1 cellular context compared by ENCODE assay signal in the genomic region with DNA sequence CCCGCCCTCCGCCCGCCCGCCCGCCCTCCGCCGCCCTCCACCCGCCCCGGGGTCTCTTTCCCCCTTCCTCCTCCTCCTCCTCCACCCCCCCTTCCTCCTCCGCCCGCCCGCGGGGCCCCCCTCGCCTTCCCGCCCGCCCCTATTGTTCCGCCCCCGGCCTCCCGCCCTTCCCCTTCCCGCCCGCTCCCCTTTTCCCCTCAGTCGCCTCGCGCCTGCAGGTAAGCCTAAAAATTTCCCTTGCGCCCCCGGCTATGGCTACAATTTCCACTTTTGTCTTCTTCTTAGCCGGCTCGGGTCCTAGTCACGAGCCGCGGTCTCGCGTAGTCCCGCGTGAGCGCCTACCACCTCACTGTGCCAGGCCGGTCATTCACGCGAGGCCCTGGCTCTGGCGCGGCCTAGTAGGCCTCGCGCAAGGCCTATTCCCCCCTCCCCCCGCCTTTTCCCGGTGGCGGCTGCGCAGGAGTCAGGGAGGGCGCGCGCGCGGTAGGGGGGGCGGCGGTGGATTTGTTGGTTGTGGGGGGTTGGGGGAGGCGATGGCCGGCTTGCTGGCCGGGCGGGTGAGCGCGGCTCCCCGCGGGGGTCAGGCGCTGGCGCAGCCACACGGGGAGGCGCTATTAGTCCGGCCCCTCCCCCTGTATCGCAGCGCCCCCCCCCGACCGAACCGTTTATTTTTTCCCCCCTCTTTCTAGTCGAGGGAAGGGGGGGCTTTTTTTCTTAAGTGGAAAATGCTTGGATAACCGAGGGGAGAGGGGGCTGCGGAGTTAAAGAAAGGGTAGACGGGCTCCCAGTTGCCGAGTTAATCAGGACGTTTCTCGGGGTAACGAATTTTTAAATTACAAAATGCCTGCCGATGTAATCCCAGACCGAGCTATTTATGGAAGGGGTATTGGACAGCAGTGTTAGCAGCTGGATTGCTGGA.
TF ChIP-seq lines count a peak whose summit lies in the region.

No MANE protein-coding gene starts in this region.

TF ChIP-seq in WTC11, 78 proteins besides CTCF, POLR2A, EP300 and RAD21 (continued from another document):
- TF ChIP-seq, protein P1, sequence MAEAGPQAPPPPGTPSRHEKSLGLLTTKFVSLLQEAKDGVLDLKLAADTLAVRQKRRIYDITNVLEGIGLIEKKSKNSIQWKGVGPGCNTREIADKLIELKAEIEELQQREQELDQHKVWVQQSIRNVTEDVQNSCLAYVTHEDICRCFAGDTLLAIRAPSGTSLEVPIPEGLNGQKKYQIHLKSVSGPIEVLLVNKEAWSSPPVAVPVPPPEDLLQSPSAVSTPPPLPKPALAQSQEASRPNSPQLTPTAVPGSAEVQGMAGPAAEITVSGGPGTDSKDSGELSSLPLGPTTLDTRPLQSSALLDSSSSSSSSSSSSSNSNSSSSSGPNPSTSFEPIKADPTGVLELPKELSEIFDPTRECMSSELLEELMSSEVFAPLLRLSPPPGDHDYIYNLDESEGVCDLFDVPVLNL (CRISPR knock-in tag; IDR thresholded peaks at IDR 0.05; ENCODE audit: borderline replicate concordance, low read depth): peak; percentile 19; the same call in 1 of the 2 replicates
- TF ChIP-seq SP1 (CRISPR knock-in tag; conservative IDR thresholded peaks at IDR 0.05): peak; percentile 52; the same call in 1 of the 2 replicates
- TF ChIP-seq, protein P2, sequence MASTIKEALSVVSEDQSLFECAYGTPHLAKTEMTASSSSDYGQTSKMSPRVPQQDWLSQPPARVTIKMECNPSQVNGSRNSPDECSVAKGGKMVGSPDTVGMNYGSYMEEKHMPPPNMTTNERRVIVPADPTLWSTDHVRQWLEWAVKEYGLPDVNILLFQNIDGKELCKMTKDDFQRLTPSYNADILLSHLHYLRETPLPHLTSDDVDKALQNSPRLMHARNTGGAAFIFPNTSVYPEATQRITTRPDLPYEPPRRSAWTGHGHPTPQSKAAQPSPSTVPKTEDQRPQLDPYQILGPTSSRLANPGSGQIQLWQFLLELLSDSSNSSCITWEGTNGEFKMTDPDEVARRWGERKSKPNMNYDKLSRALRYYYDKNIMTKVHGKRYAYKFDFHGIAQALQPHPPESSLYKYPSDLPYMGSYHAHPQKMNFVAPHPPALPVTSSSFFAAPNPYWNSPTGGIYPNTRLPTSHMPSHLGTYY (CRISPR knock-in tag; IDR thresholded peaks at IDR 0.05): 0 out of 2 replicates have a peak, but pooled peaks have one; percentile 25
- TF ChIP-seq ZNF416 (CRISPR knock-in tag; IDR thresholded peaks at IDR 0.05): 0 out of 2 replicates have a peak, but pooled peaks have one; percentile 10
- 0 out of 2 replicates have a peak, but pooled peaks have one; percentile 23 for TF ChIP-seq SMAD4 (CRISPR knock-in tag; IDR thresholded peaks at IDR 0.05)
- TF ChIP-seq, protein P3, sequence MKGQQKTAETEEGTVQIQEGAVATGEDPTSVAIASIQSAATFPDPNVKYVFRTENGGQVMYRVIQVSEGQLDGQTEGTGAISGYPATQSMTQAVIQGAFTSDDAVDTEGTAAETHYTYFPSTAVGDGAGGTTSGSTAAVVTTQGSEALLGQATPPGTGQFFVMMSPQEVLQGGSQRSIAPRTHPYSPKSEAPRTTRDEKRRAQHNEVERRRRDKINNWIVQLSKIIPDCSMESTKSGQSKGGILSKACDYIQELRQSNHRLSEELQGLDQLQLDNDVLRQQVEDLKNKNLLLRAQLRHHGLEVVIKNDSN (CRISPR knock-in tag; IDR thresholded peaks at IDR 0.05): no peak
- TF ChIP-seq KAT7 (CRISPR knock-in tag; IDR thresholded peaks at IDR 0.05; ENCODE audit: borderline replicate concordance): 0 out of 2 replicates have a peak, but pooled peaks have one; percentile 66
- TF ChIP-seq, protein P4, sequence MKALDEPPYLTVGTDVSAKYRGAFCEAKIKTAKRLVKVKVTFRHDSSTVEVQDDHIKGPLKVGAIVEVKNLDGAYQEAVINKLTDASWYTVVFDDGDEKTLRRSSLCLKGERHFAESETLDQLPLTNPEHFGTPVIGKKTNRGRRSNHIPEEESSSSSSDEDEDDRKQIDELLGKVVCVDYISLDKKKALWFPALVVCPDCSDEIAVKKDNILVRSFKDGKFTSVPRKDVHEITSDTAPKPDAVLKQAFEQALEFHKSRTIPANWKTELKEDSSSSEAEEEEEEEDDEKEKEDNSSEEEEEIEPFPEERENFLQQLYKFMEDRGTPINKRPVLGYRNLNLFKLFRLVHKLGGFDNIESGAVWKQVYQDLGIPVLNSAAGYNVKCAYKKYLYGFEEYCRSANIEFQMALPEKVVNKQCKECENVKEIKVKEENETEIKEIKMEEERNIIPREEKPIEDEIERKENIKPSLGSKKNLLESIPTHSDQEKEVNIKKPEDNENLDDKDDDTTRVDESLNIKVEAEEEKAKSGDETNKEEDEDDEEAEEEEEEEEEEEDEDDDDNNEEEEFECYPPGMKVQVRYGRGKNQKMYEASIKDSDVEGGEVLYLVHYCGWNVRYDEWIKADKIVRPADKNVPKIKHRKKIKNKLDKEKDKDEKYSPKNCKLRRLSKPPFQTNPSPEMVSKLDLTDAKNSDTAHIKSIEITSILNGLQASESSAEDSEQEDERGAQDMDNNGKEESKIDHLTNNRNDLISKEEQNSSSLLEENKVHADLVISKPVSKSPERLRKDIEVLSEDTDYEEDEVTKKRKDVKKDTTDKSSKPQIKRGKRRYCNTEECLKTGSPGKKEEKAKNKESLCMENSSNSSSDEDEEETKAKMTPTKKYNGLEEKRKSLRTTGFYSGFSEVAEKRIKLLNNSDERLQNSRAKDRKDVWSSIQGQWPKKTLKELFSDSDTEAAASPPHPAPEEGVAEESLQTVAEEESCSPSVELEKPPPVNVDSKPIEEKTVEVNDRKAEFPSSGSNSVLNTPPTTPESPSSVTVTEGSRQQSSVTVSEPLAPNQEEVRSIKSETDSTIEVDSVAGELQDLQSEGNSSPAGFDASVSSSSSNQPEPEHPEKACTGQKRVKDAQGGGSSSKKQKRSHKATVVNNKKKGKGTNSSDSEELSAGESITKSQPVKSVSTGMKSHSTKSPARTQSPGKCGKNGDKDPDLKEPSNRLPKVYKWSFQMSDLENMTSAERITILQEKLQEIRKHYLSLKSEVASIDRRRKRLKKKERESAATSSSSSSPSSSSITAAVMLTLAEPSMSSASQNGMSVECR (CRISPR knock-in tag; IDR thresholded peaks at IDR 0.05; ENCODE audit: borderline replicate concordance): peak; percentile 83; the same call in 1 of the 2 replicates
- TF ChIP-seq ZNF219 (CRISPR knock-in tag; IDR thresholded peaks at IDR 0.05; ENCODE audit: borderline replicate concordance): peak; percentile 81; the same call in 1 of the 2 replicates
- TF ChIP-seq TCF7 (CRISPR knock-in tag; IDR thresholded peaks at IDR 0.05; ENCODE audit: low read depth): no peak
- TF ChIP-seq, protein P5, sequence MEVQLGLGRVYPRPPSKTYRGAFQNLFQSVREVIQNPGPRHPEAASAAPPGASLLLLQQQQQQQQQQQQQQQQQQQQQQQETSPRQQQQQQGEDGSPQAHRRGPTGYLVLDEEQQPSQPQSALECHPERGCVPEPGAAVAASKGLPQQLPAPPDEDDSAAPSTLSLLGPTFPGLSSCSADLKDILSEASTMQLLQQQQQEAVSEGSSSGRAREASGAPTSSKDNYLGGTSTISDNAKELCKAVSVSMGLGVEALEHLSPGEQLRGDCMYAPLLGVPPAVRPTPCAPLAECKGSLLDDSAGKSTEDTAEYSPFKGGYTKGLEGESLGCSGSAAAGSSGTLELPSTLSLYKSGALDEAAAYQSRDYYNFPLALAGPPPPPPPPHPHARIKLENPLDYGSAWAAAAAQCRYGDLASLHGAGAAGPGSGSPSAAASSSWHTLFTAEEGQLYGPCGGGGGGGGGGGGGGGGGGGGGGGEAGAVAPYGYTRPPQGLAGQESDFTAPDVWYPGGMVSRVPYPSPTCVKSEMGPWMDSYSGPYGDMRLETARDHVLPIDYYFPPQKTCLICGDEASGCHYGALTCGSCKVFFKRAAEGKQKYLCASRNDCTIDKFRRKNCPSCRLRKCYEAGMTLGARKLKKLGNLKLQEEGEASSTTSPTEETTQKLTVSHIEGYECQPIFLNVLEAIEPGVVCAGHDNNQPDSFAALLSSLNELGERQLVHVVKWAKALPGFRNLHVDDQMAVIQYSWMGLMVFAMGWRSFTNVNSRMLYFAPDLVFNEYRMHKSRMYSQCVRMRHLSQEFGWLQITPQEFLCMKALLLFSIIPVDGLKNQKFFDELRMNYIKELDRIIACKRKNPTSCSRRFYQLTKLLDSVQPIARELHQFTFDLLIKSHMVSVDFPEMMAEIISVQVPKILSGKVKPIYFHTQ (CRISPR knock-in tag; IDR thresholded peaks at IDR 0.05): peak; percentile 70; the same call in 1 of the 2 replicates
- no peak for TF ChIP-seq ZNF396 (CRISPR knock-in tag; IDR thresholded peaks at IDR 0.05; ENCODE audit: borderline replicate concordance)
- peak; percentile 90 for TF ChIP-seq JUN (CRISPR knock-in tag; IDR thresholded peaks at IDR 0.05)
- no peak for TF ChIP-seq CBFB (CRISPR knock-in tag; IDR thresholded peaks at IDR 0.05; ENCODE audit: low read depth)
- peak; percentile 60; the same call in 1 of the 2 replicates for TF ChIP-seq FOXP1 (CRISPR knock-in tag; IDR thresholded peaks at IDR 0.05; ENCODE audit: borderline replicate concordance)
- TF ChIP-seq, protein P6, sequence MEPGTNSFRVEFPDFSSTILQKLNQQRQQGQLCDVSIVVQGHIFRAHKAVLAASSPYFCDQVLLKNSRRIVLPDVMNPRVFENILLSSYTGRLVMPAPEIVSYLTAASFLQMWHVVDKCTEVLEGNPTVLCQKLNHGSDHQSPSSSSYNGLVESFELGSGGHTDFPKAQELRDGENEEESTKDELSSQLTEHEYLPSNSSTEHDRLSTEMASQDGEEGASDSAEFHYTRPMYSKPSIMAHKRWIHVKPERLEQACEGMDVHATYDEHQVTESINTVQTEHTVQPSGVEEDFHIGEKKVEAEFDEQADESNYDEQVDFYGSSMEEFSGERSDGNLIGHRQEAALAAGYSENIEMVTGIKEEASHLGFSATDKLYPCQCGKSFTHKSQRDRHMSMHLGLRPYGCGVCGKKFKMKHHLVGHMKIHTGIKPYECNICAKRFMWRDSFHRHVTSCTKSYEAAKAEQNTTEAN (CRISPR knock-in tag; IDR thresholded peaks at IDR 0.05): no peak
- TF ChIP-seq ETV6 (CRISPR knock-in tag; IDR thresholded peaks at IDR 0.05): peak; percentile 79
- TF ChIP-seq FOXK1 (CRISPR knock-in tag; IDR thresholded peaks at IDR 0.05): peak; percentile 35; the same call in 1 of the 2 replicates
- TF ChIP-seq, protein P7, sequence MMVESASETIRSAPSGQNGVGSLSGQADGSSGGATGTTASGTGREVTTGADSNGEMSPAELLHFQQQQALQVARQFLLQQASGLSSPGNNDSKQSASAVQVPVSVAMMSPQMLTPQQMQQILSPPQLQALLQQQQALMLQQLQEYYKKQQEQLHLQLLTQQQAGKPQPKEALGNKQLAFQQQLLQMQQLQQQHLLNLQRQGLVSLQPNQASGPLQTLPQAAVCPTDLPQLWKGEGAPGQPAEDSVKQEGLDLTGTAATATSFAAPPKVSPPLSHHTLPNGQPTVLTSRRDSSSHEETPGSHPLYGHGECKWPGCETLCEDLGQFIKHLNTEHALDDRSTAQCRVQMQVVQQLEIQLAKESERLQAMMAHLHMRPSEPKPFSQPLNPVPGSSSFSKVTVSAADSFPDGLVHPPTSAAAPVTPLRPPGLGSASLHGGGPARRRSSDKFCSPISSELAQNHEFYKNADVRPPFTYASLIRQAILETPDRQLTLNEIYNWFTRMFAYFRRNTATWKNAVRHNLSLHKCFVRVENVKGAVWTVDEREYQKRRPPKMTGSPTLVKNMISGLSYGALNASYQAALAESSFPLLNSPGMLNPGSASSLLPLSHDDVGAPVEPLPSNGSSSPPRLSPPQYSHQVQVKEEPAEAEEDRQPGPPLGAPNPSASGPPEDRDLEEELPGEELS (CRISPR knock-in tag; IDR thresholded peaks at IDR 0.05): peak; percentile 89
- TF ChIP-seq, protein P8, sequence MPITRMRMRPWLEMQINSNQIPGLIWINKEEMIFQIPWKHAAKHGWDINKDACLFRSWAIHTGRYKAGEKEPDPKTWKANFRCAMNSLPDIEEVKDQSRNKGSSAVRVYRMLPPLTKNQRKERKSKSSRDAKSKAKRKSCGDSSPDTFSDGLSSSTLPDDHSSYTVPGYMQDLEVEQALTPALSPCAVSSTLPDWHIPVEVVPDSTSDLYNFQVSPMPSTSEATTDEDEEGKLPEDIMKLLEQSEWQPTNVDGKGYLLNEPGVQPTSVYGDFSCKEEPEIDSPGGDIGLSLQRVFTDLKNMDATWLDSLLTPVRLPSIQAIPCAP (CRISPR knock-in tag; IDR thresholded peaks at IDR 0.05): 0 out of 2 replicates have a peak, but pooled peaks have one; percentile 21
- TF ChIP-seq GABPB1 (CRISPR knock-in tag; IDR thresholded peaks at IDR 0.05): peak; percentile 68
